22 cellular contexts compared by ENCODE assay signal in the genomic region with DNA sequence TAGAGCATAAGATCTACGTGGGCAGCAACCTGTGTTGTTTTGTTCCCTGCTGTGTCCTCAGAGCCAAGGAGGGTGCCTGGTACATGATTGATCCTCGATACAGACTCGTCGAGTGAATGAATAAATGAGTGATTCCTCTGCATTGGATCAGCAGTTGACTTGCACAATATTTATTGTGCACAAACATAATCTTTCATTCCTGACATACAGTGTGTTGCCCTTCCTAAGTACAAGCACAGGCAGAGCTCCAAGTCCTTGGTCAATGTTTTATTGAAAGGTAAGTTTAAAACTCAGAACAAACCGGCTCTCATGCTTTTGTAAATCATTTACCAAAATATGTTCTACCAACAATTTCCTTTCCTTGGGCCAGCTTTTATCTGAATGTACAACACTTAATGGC. TPM values are rescaled to one million over a fixed set of nuclear protein-coding genes. Genes with fewer than 3 reads are reported as not detected.
"Had no signal": no experiment of that assay in that cellular context is flagged by ENCODE, and none has a peak within 500 bp of the region (broad histone marks: within the 10 kb centered on the region; RNA-seq: fewer than 3 reads in every experiment).

No MANE protein-coding gene starts in this region.

- H3K36me3 ChIP-seq: breast epithelium, gastrocnemius medialis, heart left ventricle, thoracic aorta had no signal

- H3K9me3 ChIP-seq: breast epithelium, gastrocnemius medialis, heart left ventricle, psoas muscle, thoracic aorta had no signal

- H3K27me3 ChIP-seq: breast epithelium, gastrocnemius medialis, heart left ventricle had no signal

- H3K9me3 Mint-ChIP-seq: activated naive CD8-positive, alpha-beta T cell treated with anti-CD3 and anti-CD28 coated beads, Interleukin-2, amount 10 ng/mL, durations not matched to agents 7 days and 5 days; dendritic cell treated with granulocyte-macrophage colony-stimulating factor and Interleukin-4, amounts not matched to agents 40 ng/mL and 50 ng/mL, for 4 days had no signal

- H3K4me3 ChIP-seq: breast epithelium, gastrocnemius medialis, heart left ventricle, psoas muscle, thoracic aorta had no signal

- H3K36me3 Mint-ChIP-seq: activated naive CD8-positive, alpha-beta T cell treated with anti-CD3 and anti-CD28 coated beads, Interleukin-2, amount 10 ng/mL, durations not matched to agents 7 days and 5 days had no signal

- H3K27ac ChIP-seq: breast epithelium, gastrocnemius medialis, heart left ventricle, psoas muscle, thoracic aorta had no signal

- H3K4me1 Mint-ChIP-seq: activated naive CD8-positive, alpha-beta T cell treated with anti-CD3 and anti-CD28 coated beads, Interleukin-2, amount 10 ng/mL, durations not matched to agents 7 days and 5 days had no signal

- H3K27ac Mint-ChIP-seq: activated naive CD8-positive, alpha-beta T cell treated with anti-CD3 and anti-CD28 coated beads, Interleukin-2, amount 10 ng/mL, durations not matched to agents 7 days and 5 days; dendritic cell treated with granulocyte-macrophage colony-stimulating factor and Interleukin-4, amounts not matched to agents 40 ng/mL and 50 ng/mL, for 4 days; nephron had no signal

- ATAC-seq: activated CD4-positive, CD25-positive, alpha-beta regulatory T cell treated with anti-CD3 and anti-CD28 coated beads, Interleukin-2, amount 50 U/mL, for 24 hours; gastrocnemius medialis; heart left ventricle; psoas muscle; sciatic nerve had no signal

- DNase-seq: activated CD4-positive, alpha-beta T cell treated with anti-CD3 and anti-CD28 coated beads, Interleukin-2, amount 50 U/mL, for 1 hour; activated naive CD4-positive, alpha-beta T cell; activated naive CD8-positive, alpha-beta T cell treated with anti-CD3 and anti-CD28 coated beads, Interleukin-2, amount 10 ng/mL, durations not matched to agents 7 days and 5 days; aorta; cerebellar nuclear complex; effector memory CD4-positive, alpha-beta T cell; gastrocnemius medialis; heart left ventricle; occipital lobe; psoas muscle; stimulated activated CD4-positive, alpha-beta T cell treated with anti-CD3 and anti-CD28 coated beads, Interleukin-12 subunit alpha, Interleukin-12 subunit beta, amount 100 ng/mL, for 4 hours; stimulated activated CD4-positive, alpha-beta T cell treated with anti-CD3 and anti-CD28 coated beads, Interleukin-2, amount 100 ng/mL, for 24 hours; SW 1271 had no signal

- H3K4me3 Mint-ChIP-seq: activated naive CD8-positive, alpha-beta T cell treated with anti-CD3 and anti-CD28 coated beads, Interleukin-2, amount 10 ng/mL, durations not matched to agents 7 days and 5 days; dendritic cell treated with granulocyte-macrophage colony-stimulating factor and Interleukin-4, amounts not matched to agents 40 ng/mL and 50 ng/mL, for 4 days; nephron had no signal

- H3K4me1 ChIP-seq: breast epithelium, gastrocnemius medialis, heart left ventricle had no signal

RNA-seq across cellular contexts. Expression of a gene that starts 57.4 kb away (rescaled TPM):
- total RNA-seq: activated CD8-positive, alpha-beta memory T cell treated with anti-CD3 and anti-CD28 coated beads for 36 hours; activated naive CD8-positive, alpha-beta T cell treated with anti-CD3 and anti-CD28 coated beads, Interleukin-2, amount 10 ng/mL, durations not matched to agents 7 days and 5 days; aorta; gastrocnemius medialis; heart left ventricle; occipital lobe; psoas muscle; T-helper 2 cell treated with Interferon-gamma antibody and Interleukin-4, amounts not matched to agents 100 ng/mL and 5 ng/mL, for 36 hours; thoracic aorta; urinary bladder had no signal
- polyA plus RNA-seq: aorta, heart left ventricle, psoas muscle, urinary bladder had no signal
